ENCODE assay signal across 8 cellular contexts in the genomic region with DNA sequence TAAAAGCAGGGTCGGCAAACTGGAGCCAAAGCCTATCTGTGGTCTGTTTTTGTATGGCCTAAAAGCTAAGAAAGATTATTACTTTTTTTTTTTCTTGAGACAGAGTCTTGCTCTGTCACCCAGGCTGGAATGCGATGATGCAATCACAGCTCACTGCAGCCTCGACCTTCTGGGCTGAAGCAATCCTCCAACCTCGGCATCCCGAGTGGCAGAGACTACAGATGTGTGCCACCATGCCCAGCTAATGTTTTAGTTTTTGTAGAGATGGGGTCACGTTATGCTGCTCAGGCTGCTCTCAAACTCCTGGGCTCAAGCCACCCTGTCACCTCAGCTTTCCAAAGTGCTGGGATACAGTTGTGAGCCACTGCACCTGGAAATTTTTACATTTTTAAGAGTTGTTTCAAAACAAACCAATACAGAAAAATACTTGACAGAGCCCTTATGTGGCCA. TPM values are rescaled to one million over a fixed set of nuclear protein-coding genes. Genes with fewer than 3 reads are reported as not detected.
DNase-seq lines count a peak whose midpoint lies in the region; ATAC-seq and TF ChIP-seq lines count a peak whose summit lies in the region.

No MANE protein-coding gene starts in this region.

- H3K4me3 ChIP-seq in A673 (ENCODE audit: low read depth, low read length, poor library complexity, severe bottlenecking) (no peak overlapping the region), ascending aorta (no peak overlapping the region), liver (ENCODE audit: low read depth in 1 of 3, low read length in 3 of 3) (no peak overlapping the region)
- no peak overlapping the region for H3K4me3 ChIP-seq in CD8-positive, alpha-beta memory T cell (ENCODE audit: low read length)

- no peaks in the 10 kb centered on the region for H3K9me3 ChIP-seq in A673 (ENCODE audit: low read depth, low read length, poor library complexity, severe bottlenecking)
- H3K9me3 ChIP-seq in ascending aorta = no peaks in the 10 kb centered on the region
- H3K9me3 ChIP-seq in liver (ENCODE audit: control insufficient read depth in 4 of 4, low read length in 3 of 4) = no peaks in the 10 kb centered on the region
- no peaks in the 10 kb centered on the region for H3K9me3 ChIP-seq in CD8-positive, alpha-beta memory T cell (ENCODE audit: low read length)

- peaks cover 12% of the 10 kb centered on the region for H3K4me1 ChIP-seq in A673 (ENCODE audit: insufficient read depth, low read length, poor library complexity, severe bottlenecking)
- H3K4me1 ChIP-seq in ascending aorta = peaks cover 0 to 9% of the 10 kb centered on the region in 2 donors
- peaks cover 0 to 31% (median 17%) of the 10 kb centered on the region in 4 donors for H3K4me1 ChIP-seq in liver (ENCODE audit: control insufficient read depth in 4 of 4, insufficient read depth in 4 of 4, low read length in 3 of 4)
- H3K4me1 ChIP-seq in CD8-positive, alpha-beta memory T cell (ENCODE audit: insufficient read depth, low read length) = no peaks in the 10 kb centered on the region

- intact Hi-C loops in A673 (cut with micrococcal nuclease; ENCODE audit: unreplicated experiment) = no loop called here
- intact Hi-C loops in ascending aorta (cut with DNase I) = no loop called here

- no peaks in the 10 kb centered on the region for H3K27me3 Mint-ChIP-seq in CD8-positive, alpha-beta memory T cell

- no peaks in the 10 kb centered on the region for H3K27me3 ChIP-seq in A673 (replicated peaks; ENCODE audit: insufficient read depth, low read depth, low read length, poor library complexity)
- no peaks in the 10 kb centered on the region for H3K27me3 ChIP-seq in ascending aorta
- H3K27me3 ChIP-seq in liver (ENCODE audit: control insufficient read depth in 4 of 4, insufficient read depth in 4 of 4, low read length in 3 of 4) = no peaks in the 10 kb centered on the region
- no peaks in the 10 kb centered on the region for H3K27me3 ChIP-seq in CD8-positive, alpha-beta memory T cell (ENCODE audit: insufficient read depth, low read length, poor library complexity, severe bottlenecking)

- H3K36me3 ChIP-seq in A673 (ENCODE audit: insufficient read depth, low read length, poor library complexity, severe bottlenecking) (no peaks in the 10 kb centered on the region), ascending aorta (no peaks in the 10 kb centered on the region), liver (ENCODE audit: control insufficient read depth in 4 of 4, insufficient read depth in 3 of 4, low read depth in 1 of 4, low read length in 3 of 4) (no peaks in the 10 kb centered on the region)
- H3K36me3 ChIP-seq in CD8-positive, alpha-beta memory T cell (ENCODE audit: insufficient read depth, low read length) = no peaks in the 10 kb centered on the region

- H3K9ac ChIP-seq in liver (ENCODE audit: low read depth in 1 of 2, low read length in 2 of 2) = no peak overlapping the region

- 28% methylated on average over 6 of the region's 6 CpGs for WGBS in liver

- H3K4me3 Mint-ChIP-seq in CD8-positive, alpha-beta memory T cell = peak overlapping the region in 1 of 7 donors; percentile 15

- no peak for TF ChIP-seq RAD21 in liver (IDR thresholded peaks at IDR 0.05)

- POLR2A ChIA-PET in A673 (lab: Charles Lee; ENCODE audit: low non-redundant PET) = no interaction called here
- POLR2A ChIA-PET in CD8-positive, alpha-beta memory T cell (lab: Charles Lee) = no interaction called here

- no peaks in the 10 kb centered on the region for H3K4me1 Mint-ChIP-seq in CD8-positive, alpha-beta memory T cell

- no peaks in the 10 kb centered on the region for H3K36me3 Mint-ChIP-seq in CD8-positive, alpha-beta memory T cell

- CTCF ChIA-PET in A673 (lab: Charles Lee) = no interaction called here
- CTCF ChIA-PET in CD8-positive, alpha-beta memory T cell (lab: Charles Lee) = no interaction called here

- H3K27ac ChIP-seq in A673 (ENCODE audit: low read depth, low read length, poor library complexity, severe bottlenecking) = peak overlapping the region; percentile 3
- H3K27ac ChIP-seq in ascending aorta = peak overlapping the region; percentile 63 to 65
- H3K27ac ChIP-seq in liver (ENCODE audit: low read depth in 1 of 2, low read length in 2 of 2) = peak overlapping the region; percentile 35 to 60
- H3K27ac ChIP-seq in CD8-positive, alpha-beta memory T cell (ENCODE audit: low read depth, low read length) = no peak overlapping the region

- ATAC-seq in HG03103 (IDR thresholded peaks at IDR 0.05; ENCODE audit: low read depth, unreplicated experiment) = peak; percentile 15

- DNase-seq in A673 (ENCODE audit: low spot score) = peak; percentile 48
- DNase-seq in ascending aorta (ENCODE audit: low spot score in 2 of 2) = peak in 1 of 2 donors; percentile 84
- DNase-seq in stimulated activated CD4-positive, alpha-beta T cell treated with anti-CD3 and anti-CD28 coated beads, Interleukin-12 subunit alpha, Interleukin-12 subunit beta, amount 100 ng/mL, for 4 hours = no peak
- no peak for DNase-seq in NCI-H1105 (lab: John Stamatoyannopoulos, UW)
- DNase-seq in CD8-positive, alpha-beta memory T cell = no peak
- DNase-seq in GDM1 (lab: John Stamatoyannopoulos, UW) = no peak

- no peaks in the 10 kb centered on the region for H3K9me3 Mint-ChIP-seq in CD8-positive, alpha-beta memory T cell

- TF ChIP-seq CTCF in A673 (conservative IDR thresholded peaks at IDR 0.05; ENCODE audit: low read depth, low read length) (no peak), ascending aorta (IDR thresholded peaks at IDR 0.05) (no peak), liver (IDR thresholded peaks at IDR 0.05; ENCODE audit: low read depth, low read length, missing input control) (no peak)

- no peak overlapping the region for H3K27ac Mint-ChIP-seq in CD8-positive, alpha-beta memory T cell

- no TSS peak for BruUV-seq in A673 (replicated peaks; lab: Mats Ljungman, UMichigan)

TF ChIP-seq in liver, 16 proteins besides CTCF, POLR2A, EP300 and RAD21:
- TF ChIP-seq HNF4G (IDR thresholded peaks at IDR 0.05) (no peak), HNF4A (conservative IDR thresholded peaks at IDR 0.05) (peak; percentile 6), JUND (IDR thresholded peaks at IDR 0.05) (peak in 1 of 2 donors; percentile 45), RXRA (IDR thresholded peaks at IDR 0.05) (peak; percentile 13 to 15), TAF1 (conservative IDR thresholded peaks at IDR 0.05) (no peak)
- TF ChIP-seq, protein P1, sequence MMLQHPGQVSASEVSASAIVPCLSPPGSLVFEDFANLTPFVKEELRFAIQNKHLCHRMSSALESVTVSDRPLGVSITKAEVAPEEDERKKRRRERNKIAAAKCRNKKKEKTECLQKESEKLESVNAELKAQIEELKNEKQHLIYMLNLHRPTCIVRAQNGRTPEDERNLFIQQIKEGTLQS (IDR thresholded peaks at IDR 0.05) = peak; percentile 89

RNA-seq across cellular contexts. Expression of a gene that starts 6.5 kb away (rescaled TPM):
- total RNA-seq in A673 (2021) (31.9 and 35.7 TPM in 2 replicates), ascending aorta (2.8 TPM), liver (1 to 10 TPM; 3.1 to 5.6 TPM)
- polyA plus RNA-seq in liver = 10 to 100 TPM in 1 of 2 donors, 1 to 10 TPM in 1; 9.9 to 25.8 TPM
- total RNA-seq in CD8-positive, alpha-beta memory T cell = 10 to 100 TPM; 47.1 to 49.6 TPM
- polyA plus RNA-seq in CD8-positive, alpha-beta memory T cell = 13.2 TPM

RNA-seq across cellular contexts. Expression of a gene that starts 10.2 kb away (rescaled TPM):
- total RNA-seq in A673 (2021) (61.5 and 71.0 TPM in 2 replicates), ascending aorta (26.5 TPM), liver (10 to 100 TPM; 12.4 to 20.6 TPM)
- polyA plus RNA-seq in liver = 10 to 100 TPM in 1 of 2 donors, 1 to 10 TPM in 1; 5.8 to 12.9 TPM
- total RNA-seq in CD8-positive, alpha-beta memory T cell = 10 to 100 TPM; 59.8 to 63.8 TPM
- polyA plus RNA-seq in CD8-positive, alpha-beta memory T cell = 58.5 TPM

RNA-seq across cellular contexts. Expression of a gene that starts 52.3 kb away (rescaled TPM):
- total RNA-seq in A673 (2021) (93.5 and 97.6 TPM in 2 replicates), ascending aorta (56.2 TPM), liver (100 to 1,000 TPM in 1 of 2 donors, 10 to 100 TPM in 1; 41.1 to 121 TPM)
- polyA plus RNA-seq in liver = 10 to 100 TPM in 1 of 2 donors, 1 to 10 TPM in 1; 5.9 to 28.8 TPM
- total RNA-seq in CD8-positive, alpha-beta memory T cell = 10 to 100 TPM; 74.6 to 82.7 TPM
- polyA plus RNA-seq in CD8-positive, alpha-beta memory T cell = 128 TPM

RNA-seq across cellular contexts. Expression of a gene that starts 52.5 kb away (rescaled TPM):
- total RNA-seq in A673 (2021) = 93.9 and 100 TPM in 2 replicates
- total RNA-seq in ascending aorta = 4.2 TPM
- 10 to 100 TPM; 21.1 to 29.7 TPM for total RNA-seq in liver
- 10 to 100 TPM; 14.5 to 22.0 TPM for polyA plus RNA-seq in liver
- total RNA-seq in CD8-positive, alpha-beta memory T cell = 100 to 1,000 TPM; 106 to 110 TPM
- 54.4 TPM for polyA plus RNA-seq in CD8-positive, alpha-beta memory T cell
